Comparison of ENCODE assay signal across 1 cellular context in genomic region chr11:68007498-68008380, GRCh38.
A peak's percentile ranks its signal among the peaks of the same experiment; 100 is the strongest.
TF ChIP-seq lines count a peak whose summit lies in the region.

No MANE protein-coding gene starts in this region.

TF ChIP-seq in H1, 55 proteins besides CTCF, POLR2A, EP300 and RAD21:
- TF ChIP-seq RNF2 (IDR thresholded peaks at IDR 0.05; ENCODE audit: borderline replicate concordance, low read depth, low read length, missing control alignments, poor library complexity, severe bottlenecking), result no peak
- TF ChIP-seq GABPA (IDR thresholded peaks at IDR 0.05; ENCODE audit: borderline replicate concordance, insufficient read depth, low read length), result no peak
- TF ChIP-seq KDM1A (IDR thresholded peaks at IDR 0.05; ENCODE audit: borderline replicate concordance, low read length), result peak; percentile 70; the same call in 1 of the 2 replicates
- TF ChIP-seq KDM4A (IDR thresholded peaks at IDR 0.05; ENCODE audit: low read depth, low read length, severe bottlenecking), result no peak
